In genomic region chr3:29324180-29324651, GRCh38 we compare ENCODE assay signal across 8 cellular contexts. TPM values are rescaled to one million over a fixed set of nuclear protein-coding genes. Genes with fewer than 3 reads are reported as not detected.
DNase-seq lines count a peak whose midpoint lies in the region; ATAC-seq and TF ChIP-seq lines count a peak whose summit lies in the region.

No MANE protein-coding gene starts in this region.

- in situ Hi-C loops in Caki2 (cut with HindIII; ENCODE audit: low pct_unique_long_range_greater_than_20kb, low sequenced_read_pairs), result no loop called here

- no peaks in the 10 kb centered on the region for H3K36me3 Mint-ChIP-seq in nephron (ENCODE audit: low read depth)

- peak overlapping the region; percentile 67 to 78 for H3K27ac ChIP-seq in coronary artery

- TF ChIP-seq CTCF in coronary artery (IDR thresholded peaks at IDR 0.05) (no peak), nephron (IDR thresholded peaks at IDR 0.05; ENCODE audit: unreplicated experiment in 3 of 3) (no peak)

- peak; percentile 67 for DNase-seq in Caki2 (ENCODE audit: low read depth)
- peak; percentile 74 for DNase-seq in coronary artery (ENCODE audit: low spot score)
- no peak for DNase-seq in HEK293T (ENCODE audit: extremely low spot score)
- no peak for DNase-seq in dedifferentiated amniotic fluid mesenchymal stem cell (ENCODE audit: extremely low spot score)
- no peak for DNase-seq in activated CD4-positive, alpha-beta T cell treated with anti-CD3 and anti-CD28 coated beads for 4 hours

- H3K27me3 Mint-ChIP-seq in nephron (ENCODE audit: low read depth), result no peaks in the 10 kb centered on the region

- H3K9me3 Mint-ChIP-seq in nephron, result no peaks in the 10 kb centered on the region

- CTCF ChIA-PET in HEK293T (lab: Yijun Ruan, JAX), result interaction anchor here (0.6 kb wide), 1 partner anchor 28 kb away, joined by 3 read pairs; no protein-coding TSS in a partner anchor

- ATAC-seq in GM19468 (IDR thresholded peaks at IDR 0.05; ENCODE audit: extremely low read depth, unreplicated experiment) (peak; percentile 97), HG03521 (IDR thresholded peaks at IDR 0.05; ENCODE audit: unreplicated experiment) (peak; percentile 97)

- H3K4me3 ChIP-seq in coronary artery, result peak overlapping the region; percentile 54

- H3K27ac Mint-ChIP-seq in nephron, result peak overlapping the region; percentile 2 to 13 (median 6)

- H3K4me3 Mint-ChIP-seq in nephron, result no peak overlapping the region

- POLR2A ChIA-PET in HEK293T (lab: Yijun Ruan, JAX), result no interaction called here

- H3K4me1 Mint-ChIP-seq in nephron, result peaks cover 26% of the 10 kb centered on the region

TF ChIP-seq in HEK293T, 16 proteins besides CTCF, POLR2A, EP300 and RAD21:
- TF ChIP-seq SUZ12 (IDR thresholded peaks at IDR 0.05), result no peak
- no peak for TF ChIP-seq HDGF (IDR thresholded peaks at IDR 0.05; ENCODE audit: borderline replicate concordance)
- TF ChIP-seq FOXK2 (IDR thresholded peaks at IDR 0.05), result no peak
- no peak for TF ChIP-seq BHLHE40 (IDR thresholded peaks at IDR 0.05; ENCODE audit: borderline replicate concordance)
- no peak for TF ChIP-seq ARNT (IDR thresholded peaks at IDR 0.05)

RNA-seq across cellular contexts. Expression of gene RBMS3, which starts 43.3 kb away (rescaled TPM):
- total RNA-seq in Caki2 (2014; rRNA removed; shearing (Covaris generic); ENCODE audit: low replicate concordance), result 8.9 and 15.0 TPM in 2 replicates

Comparison
In these comparisons a context has a peak if more than half of its experiments do, and no peak if none do; other contexts are left out.
1. DNase-seq: peak in Caki2 (single experiment) and coronary artery (single experiment); none in HEK293T (single experiment), dedifferentiated amniotic fluid mesenchymal stem cell (single experiment) and activated CD4-positive, alpha-beta T cell treated with anti-CD3 and anti-CD28 coated beads for 4 hours (0 of 2).